In genomic region chr19:3762501-3763459, GRCh38 we compare ENCODE assay signal across 8 cellular contexts. TPM values are rescaled to one million over a fixed set of nuclear protein-coding genes. Genes with fewer than 3 reads are reported as not detected.
DNase-seq lines count a peak whose midpoint lies in the region; ATAC-seq and TF ChIP-seq lines count a peak whose summit lies in the region.

Gene MRPL54, plus strand, starts transcription at chr19:3762682. Its CDS starts 19 bp downstream, at chr19:3762701.

- WGBS in spleen, 5 donors: 3% methylated on average over 37 to 47 of the region's 47 CpGs

- no peaks in the 10 kb centered on the region for H3K9me3 Mint-ChIP-seq in activated B cell treated with CpG ODN at 0.5 μM for 24 hours

- CTCF ChIA-PET in activated B cell treated with CpG ODN at 0.5 μM for 24 hours (lab: Charles Lee): interaction anchor here (0.8 to 3.5 kb wide), 9 partner anchors 13 to 377 kb away, joined by 3 to 27 read pairs (median 4); no protein-coding TSS in a partner anchor

- H3K27me3 Mint-ChIP-seq in activated B cell treated with CpG ODN at 0.5 μM for 24 hours: no peaks in the 10 kb centered on the region

- H3K27ac ChIP-seq in caudate nucleus (ENCODE audit: low read depth, low read length) (peak within 1 kb of the TSS; percentile 99), spleen (peak within 1 kb of the TSS; percentile 93 to 100 (median 99))

- H3K4me1 ChIP-seq in spleen: peaks cover 32 to 73% (median 55%) of the 10 kb centered on the region in 6 donors

- H3K36me3 Mint-ChIP-seq in activated B cell treated with CpG ODN at 0.5 μM for 24 hours (ENCODE audit: low read depth): peaks cover 41% of the 10 kb centered on the region

- peaks cover 0 to 54% (median 46%) of the 10 kb centered on the region in 6 donors for H3K36me3 ChIP-seq in spleen

- ATAC-seq in HG03196 (IDR thresholded peaks at IDR 0.05; ENCODE audit: unreplicated experiment) (peak; percentile 61), activated B cell treated with CpG ODN at 0.5 μM for 24 hours (ENCODE audit: low read depth) (peak; percentile 81)

- H3K27me3 ChIP-seq in spleen (replicated peaks in 1 of 7): no peaks in the 10 kb centered on the region

- no peaks in the 10 kb centered on the region for H3K9me3 ChIP-seq in spleen

- peak; percentile 84 for TF ChIP-seq POLR2A in GM18951 (IDR thresholded peaks at IDR 0.05; ENCODE audit: extremely low read depth, insufficient read depth, insufficient read length)
- TF ChIP-seq POLR2A in spleen (IDR thresholded peaks at IDR 0.05): peak in 1 of 3 donors; percentile 73

- peaks cover 43% of the 10 kb centered on the region for H3K4me1 Mint-ChIP-seq in activated B cell treated with CpG ODN at 0.5 μM for 24 hours

- H3K27ac Mint-ChIP-seq in activated B cell treated with CpG ODN at 0.5 μM for 24 hours: peak within 1 kb of the TSS; percentile 100

- peak within 1 kb of the TSS; percentile 96 for H3K4me3 Mint-ChIP-seq in activated B cell treated with CpG ODN at 0.5 μM for 24 hours

- intact Hi-C loops in activated B cell treated with CpG ODN at 0.5 μM for 24 hours (cut with micrococcal nuclease): loop anchor here (1.0 to 5.0 kb wide), 13 partner anchors 48 to 1920 kb away; partner anchors contain the start of genes CHAF1A, DAPK3, DPP9 and FZR1
- intact Hi-C loops in spleen (cut with DNase I; ENCODE audit: low total_unique reads): no loop called here

- in situ Hi-C loops in GM18951 (cut with MboI; ENCODE audit: low sequenced_read_pairs, unreplicated experiment): no loop called here

- POLR2A ChIA-PET in activated B cell treated with CpG ODN at 0.5 μM for 24 hours (lab: Charles Lee): interaction anchor here (0.5 to 4.0 kb wide), 42 partner anchors 10 to 1927 kb away, joined by 3 to 84 read pairs (median 5); partner anchors contain the start of genes CHAF1A, DAPK3, EEF2 and HDGFL2

- DNase-seq in AG08395 (ENCODE audit: low spot score) (peak; percentile 100), NCI-H345 (lab: John Stamatoyannopoulos, UW) (peak; percentile 99), activated B cell treated with CpG ODN at 0.5 μM for 24 hours (peak; percentile 99), caudate nucleus (lab: John Stamatoyannopoulos, UW) (peak; percentile 92 to 100 (median 98)), inferior parietal cortex (ENCODE audit: extremely low spot score) (peak; percentile 99), spleen (peak; percentile 100)

- peak within 1 kb of the TSS; percentile 51 to 87 (median 74) for H3K4me3 ChIP-seq in spleen

- TF ChIP-seq CTCF in activated B cell treated with CpG ODN at 0.5 μM for 24 hours (IDR thresholded peaks at IDR 0.05): no peak
- TF ChIP-seq CTCF in spleen (IDR thresholded peaks at IDR 0.05 in 8 of 11, conservative IDR thresholded peaks at IDR 0.05 in 3 of 11): peak in 3 of 11 experiments; percentile 7 to 27 (median 14)

RNA-seq across cellular contexts. Expression of gene MRPL54, which starts in this region (rescaled TPM):
- total RNA-seq in activated B cell treated with CpG ODN at 0.5 μM for 24 hours: 81.2 and 90.0 TPM in 2 replicates
- 10 to 100 TPM; 38.7 to 66.2 (median 48.2) TPM for total RNA-seq in spleen
- polyA plus RNA-seq in spleen: 100 to 1,000 TPM; 128 to 157 (median 140) TPM

Comparison
In these comparisons a context has a peak if more than half of its experiments do, and no peak if none do; other contexts are left out.
1. Peak in every context shown above with its lines: DNase-seq, ATAC-seq, H3K4me3 ChIP-seq and H3K27ac ChIP-seq.